In the genomic region with DNA sequence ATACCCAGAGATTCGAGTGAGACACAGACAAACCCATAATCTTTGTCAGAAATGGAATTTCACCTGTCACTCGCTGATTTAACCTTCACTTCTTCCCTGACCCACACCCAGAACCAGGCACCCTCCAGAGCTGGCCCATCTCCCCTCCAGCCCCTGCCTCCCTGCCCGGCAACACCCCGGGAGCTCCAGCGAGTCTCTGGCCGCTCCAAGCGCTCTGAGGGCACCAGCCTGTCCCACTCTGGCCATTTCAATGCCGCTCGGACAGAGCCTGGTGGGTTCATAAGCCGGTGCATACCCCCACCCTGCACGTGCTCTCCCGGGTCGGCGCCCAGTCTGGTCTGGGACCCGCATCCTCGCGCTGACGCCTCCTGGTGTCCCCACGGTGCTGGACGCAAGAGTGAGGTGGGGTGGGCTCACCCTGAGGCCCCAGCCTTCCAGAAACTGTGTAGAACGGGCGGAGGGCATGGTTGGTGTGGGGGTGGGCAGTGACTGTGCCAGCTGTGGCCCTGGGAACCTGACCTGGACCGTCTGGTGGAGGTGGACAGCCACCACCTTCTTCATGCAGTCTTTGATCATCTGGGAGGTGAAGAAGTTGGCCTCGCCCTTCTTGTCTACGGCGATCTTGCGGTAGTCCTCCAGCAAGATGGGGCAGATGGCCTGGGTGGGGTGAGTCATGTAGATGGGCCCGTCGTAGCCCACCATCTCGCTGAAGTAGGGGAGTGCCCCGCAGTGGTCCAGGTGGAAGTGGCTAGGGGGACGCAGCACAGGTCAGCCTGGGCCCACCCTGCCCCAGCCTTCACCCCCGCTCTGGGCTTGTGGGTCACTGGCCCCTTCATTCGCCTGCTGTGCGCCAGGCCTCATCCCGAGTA, we compare ENCODE assay signal across 10 cellular contexts. TPM values are rescaled to one million over a fixed set of nuclear protein-coding genes. Genes with fewer than 3 reads are reported as not detected.
DNase-seq lines count a peak whose midpoint lies in the region; ATAC-seq and TF ChIP-seq lines count a peak whose summit lies in the region.
"Had no signal": no experiment of that assay in that cellular context is flagged by ENCODE, and none has a peak within 500 bp of the region (broad histone marks: within the 10 kb centered on the region; RNA-seq: fewer than 3 reads in every experiment).

No MANE protein-coding gene starts in this region.

- H3K27me3 ChIP-seq in BLaER1 (no peaks in the 10 kb centered on the region), esophagus squamous epithelium (no peaks in the 10 kb centered on the region), gastrocnemius medialis (no peaks in the 10 kb centered on the region)

- peak overlapping the region; percentile 45; the same call in 1 of the 2 replicates for H3K9ac ChIP-seq in BLaER1

- TF ChIP-seq CTCF in RWPE1 (conservative IDR thresholded peaks at IDR 0.05; ENCODE audit: low read depth) = no peak
- TF ChIP-seq CTCF in esophagus squamous epithelium (IDR thresholded peaks at IDR 0.05) = no peak
- no peak for TF ChIP-seq CTCF in gastrocnemius medialis (IDR thresholded peaks at IDR 0.05 in 4 of 5, conservative IDR thresholded peaks at IDR 0.05 in 1 of 5)

- ATAC-seq in gastrocnemius medialis (no peak), GM19328 (IDR thresholded peaks at IDR 0.05; ENCODE audit: unreplicated experiment) (no peak), HG03469 (IDR thresholded peaks at IDR 0.05; ENCODE audit: unreplicated experiment) (no peak)

- H3K9me3 ChIP-seq in BLaER1 = no peaks in the 10 kb centered on the region
- H3K9me3 ChIP-seq in esophagus squamous epithelium = no peaks in the 10 kb centered on the region
- no peaks in the 10 kb centered on the region for H3K9me3 ChIP-seq in gastrocnemius medialis

- H3K4me1 Mint-ChIP-seq in T-helper 2 cell treated with Interferon-gamma antibody and Interleukin-4, amounts not matched to agents 5 μg/mL and 100 μg/mL, for 36 hours (ENCODE audit: low read depth) = peaks cover 12% of the 10 kb centered on the region

- H3K4me1 ChIP-seq in BLaER1 (peaks cover 22% of the 10 kb centered on the region), esophagus squamous epithelium (peaks cover 20 to 82% (median 45%) of the 10 kb centered on the region in 3 donors), gastrocnemius medialis (peaks cover 42 to 50% of the 10 kb centered on the region in 2 donors)

- no peaks in the 10 kb centered on the region for H3K9me3 Mint-ChIP-seq in T-helper 2 cell treated with Interferon-gamma antibody and Interleukin-4, amounts not matched to agents 5 μg/mL and 100 μg/mL, for 36 hours

- H3K27ac Mint-ChIP-seq in T-helper 2 cell treated with Interferon-gamma antibody and Interleukin-4, amounts not matched to agents 5 μg/mL and 100 μg/mL, for 36 hours = no peak overlapping the region

- 78 to 83% methylated on average over 5 to 14 of the region's 36 CpGs for WGBS in esophagus squamous epithelium, 2 donors

- POLR2A ChIA-PET in RWPE1 (lab: Yijun Ruan, JAX; ENCODE audit: low non-redundant PET) = interaction anchor here (0.8 kb wide), 1 partner anchor 14 kb away, joined by 4 read pairs; no protein-coding TSS in a partner anchor

- no peak overlapping the region for H3K4me3 Mint-ChIP-seq in T-helper 2 cell treated with Interferon-gamma antibody and Interleukin-4, amounts not matched to agents 5 μg/mL and 100 μg/mL, for 36 hours

- intact Hi-C loops in esophagus squamous epithelium (cut with DNase I) = no loop called here
- intact Hi-C loops in gastrocnemius medialis (cut with DNase I; ENCODE audit: low total_unique reads) = loop anchor here (10.0 kb wide), 1 partner anchor 364 kb away; the partner anchor contains the start of gene NOC2L

- CTCF ChIA-PET in RWPE1 (lab: Yijun Ruan, JAX) = interaction anchor here (1.0 to 1.5 kb wide), 2 partner anchors 53 to 186 kb away, joined by 3 to 4 read pairs; no protein-coding TSS in a partner anchor

- peaks cover 18% of the 10 kb centered on the region for H3K36me3 Mint-ChIP-seq in T-helper 2 cell treated with Interferon-gamma antibody and Interleukin-4, amounts not matched to agents 5 μg/mL and 100 μg/mL, for 36 hours (ENCODE audit: low read depth)

- H4K20me1 ChIP-seq in BLaER1 = peaks cover 90% of the 10 kb centered on the region

- peaks cover 84% of the 10 kb centered on the region for H3K36me3 ChIP-seq in BLaER1
- H3K36me3 ChIP-seq in esophagus squamous epithelium = peaks cover 12 to 76% (median 24%) of the 10 kb centered on the region in 3 donors
- H3K36me3 ChIP-seq in gastrocnemius medialis = peaks cover 0 to 35% of the 10 kb centered on the region in 2 donors

- no peak overlapping the region for H3K4me2 ChIP-seq in BLaER1

- no peaks in the 10 kb centered on the region for H3K27me3 Mint-ChIP-seq in T-helper 2 cell treated with Interferon-gamma antibody and Interleukin-4, amounts not matched to agents 5 μg/mL and 100 μg/mL, for 36 hours (ENCODE audit: low read depth)

- in situ Hi-C loops in gastrocnemius medialis (cut with MboI; ENCODE audit: low sequenced_read_pairs in 4 of 4) = no loop called here

- no peak for DNase-seq in RWPE1 (ENCODE audit: low spot score)
- no peak for DNase-seq in esophagus squamous epithelium (lab: John Stamatoyannopoulos, UW)
- no peak for DNase-seq in gastrocnemius medialis
- no peak for DNase-seq in T-helper 2 cell treated with Interferon-gamma antibody and Interleukin-4, amounts not matched to agents 5 μg/mL and 100 μg/mL, for 36 hours (ENCODE audit: low spot score)
- DNase-seq in activated CD8-positive, alpha-beta memory T cell treated with anti-CD3 and anti-CD28 coated beads for 24 hours = no peak
- DNase-seq: activated naive CD4-positive, alpha-beta T cell treated with Interleukin-2 at 50 U/mL for 16 hours; stimulated activated CD4-positive, alpha-beta T cell treated with anti-CD3 and anti-CD28 coated beads, Interleukin-12 subunit alpha, Interleukin-12 subunit beta, amount 100 ng/mL, for 4 hours had no signal

- TF ChIP-seq POLR2A in esophagus squamous epithelium (IDR thresholded peaks at IDR 0.05) = no peak
- TF ChIP-seq POLR2A in gastrocnemius medialis (IDR thresholded peaks at IDR 0.05) = no peak

- H3K4me3 ChIP-seq in BLaER1 (no peak overlapping the region), esophagus squamous epithelium (no peak overlapping the region), gastrocnemius medialis (no peak overlapping the region)

- H3K27ac ChIP-seq in BLaER1 (no peak overlapping the region), RWPE1 (peak overlapping the region; percentile 100), esophagus squamous epithelium (peak overlapping the region; percentile 50 to 87 (median 82)), gastrocnemius medialis (peak overlapping the region; percentile 74 to 91 (median 86))

RNA-seq across cellular contexts. Expression of gene INTS11, which starts 5.4 kb away (rescaled TPM):
- total RNA-seq in esophagus squamous epithelium = 10 to 100 TPM; 61.5 to 82.0 (median 63.6) TPM
- 10 to 100 TPM; 74.0 to 94.4 (median 84.7) TPM for total RNA-seq in gastrocnemius medialis

RNA-seq across cellular contexts. Expression of gene CPTP, which starts 5.6 kb away (rescaled TPM):
- 10 to 100 TPM; 27.7 to 75.2 (median 33.4) TPM for total RNA-seq in esophagus squamous epithelium
- total RNA-seq in gastrocnemius medialis = 10 to 100 TPM; 22.7 to 64.9 (median 34.0) TPM

RNA-seq across cellular contexts. Expression of gene PUSL1, which starts 10.6 kb away (rescaled TPM):
- total RNA-seq in esophagus squamous epithelium (10 to 100 TPM; 20.0 to 52.5 (median 33.2) TPM), gastrocnemius medialis (10 to 100 TPM in 2 of 4 donors, 1 to 10 TPM in 2; 6.2 to 13.1 (median 9.5) TPM)

RNA-seq across cellular contexts. Expression of gene ACAP3, which starts 11.3 kb away (rescaled TPM):
- 10 to 100 TPM; 36.4 to 66.7 (median 56.9) TPM for total RNA-seq in esophagus squamous epithelium
- total RNA-seq in gastrocnemius medialis = 10 to 100 TPM; 18.4 to 31.9 (median 25.8) TPM

RNA-seq across cellular contexts. Expression of gene TAS1R3, which starts 12.1 kb away (rescaled TPM):
- total RNA-seq in esophagus squamous epithelium = under 1 TPM; 0.13 to 0.57 (median 0.30) TPM
- under 1 TPM in 2 of 4 donors, not detected in 2; 0.20 to 0.44 TPM for total RNA-seq in gastrocnemius medialis
